Comparison of ENCODE assay signal across 13 cellular contexts in the genomic region with DNA sequence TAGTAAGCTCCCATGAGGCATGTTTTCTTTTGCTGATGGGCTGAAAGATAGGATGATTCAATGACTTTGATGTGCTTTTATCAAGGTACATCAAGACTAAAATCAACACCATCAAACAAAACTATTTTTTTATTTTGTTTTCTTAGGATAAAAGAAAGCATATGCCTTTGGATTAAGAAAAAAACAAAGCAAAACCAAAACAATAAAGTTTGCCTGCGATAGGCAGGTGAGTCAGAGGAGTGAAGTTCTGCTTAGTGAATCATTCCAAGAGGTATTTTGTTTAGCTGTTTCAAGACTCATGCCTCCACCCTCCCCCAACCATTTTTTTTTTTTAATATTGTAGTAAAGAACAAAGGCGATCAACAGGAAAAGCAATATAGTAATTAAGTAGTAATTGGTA.
DNase-seq lines count a peak whose midpoint lies in the region; ATAC-seq, FAIRE-seq and TF ChIP-seq lines count a peak whose summit lies in the region.
"Had no signal": no experiment of that assay in that cellular context is flagged by ENCODE, and none has a peak within 500 bp of the region (broad histone marks: within the 10 kb centered on the region; RNA-seq: fewer than 3 reads in every experiment).

No MANE protein-coding gene starts in this region.

- H2AFZ ChIP-seq in GM23248: peak overlapping the region; percentile 80

- no peak for FAIRE-seq in GM12891 (lab: Jason Lieb, UNC)
- FAIRE-seq: TTC549 had no signal

- no peaks in the 10 kb centered on the region for H3K9me3 ChIP-seq in GM23248 (ENCODE audit: low read depth)
- H3K9me3 ChIP-seq: testis had no signal

- H4K20me1 ChIP-seq in GM23248 (ENCODE audit: insufficient read depth): no peaks in the 10 kb centered on the region

- H3K27ac ChIP-seq in GM23248: peak overlapping the region; percentile 18; the same call in 1 of the 2 replicates
- H3K27ac ChIP-seq: testis had no signal

- no peaks in the 10 kb centered on the region for H3K9me2 ChIP-seq in GM23248 (ENCODE audit: insufficient read depth)

- no peak for TF ChIP-seq POLR2A in GM12891 (IDR thresholded peaks at IDR 0.05; ENCODE audit: low read depth, low read length)

- peak overlapping the region; percentile 59 for H3K9ac ChIP-seq in GM23248

- peak overlapping the region; percentile 61 for H3K4me3 ChIP-seq in GM23248
- peak overlapping the region; percentile 23 for H3K4me3 ChIP-seq in choroid plexus epithelial cell (ENCODE audit: low read depth, low read length)
- H3K4me3 ChIP-seq: testis had no signal

- 3 to 13% methylated on average over 2 of the region's 2 CpGs for WGBS in GM23248 (ENCODE audit: low coverage in 1 of 2, low lambda C conversion rate in 2 of 2, missing lambda C conversion rate in 2 of 2), 2 experiments

- DNase-seq in GM23248 (peak; percentile 74), NCI-H69 (lab: John Stamatoyannopoulos, UW) (peak; percentile 68), choroid plexus epithelial cell (ENCODE audit: low read depth) (peak; percentile 70), myocyte (ENCODE audit: low read depth) (peak; percentile 14), GM12891 (ENCODE audit: insufficient read length, low spot score) (no peak), activated gamma-delta T cell (lab: John Stamatoyannopoulos, UW) (no peak)
- DNase-seq: activated CD8-positive, alpha-beta memory T cell treated with anti-CD3 and anti-CD28 coated beads, Interleukin-2, amount 50 U/mL, for 48 hours; NCI-H2029; RPMI8226; testis had no signal

- ATAC-seq in HG02571 (IDR thresholded peaks at IDR 0.05; ENCODE audit: unreplicated experiment) (no peak), GM21526 (IDR thresholded peaks at IDR 0.05; ENCODE audit: low FRiP score, unreplicated experiment) (no peak)

- in situ Hi-C loops in GM23248 (cut with MboI): no loop called here

- H3K4me1 ChIP-seq in GM23248 (ENCODE audit: insufficient read depth): peaks cover 28% of the 10 kb centered on the region
- H3K4me1 ChIP-seq: testis had no signal

- H3K4me2 ChIP-seq in GM23248 (ENCODE audit: unreplicated experiment): peak overlapping the region; percentile 84

- no peaks in the 10 kb centered on the region for H3K79me2 ChIP-seq in GM23248 (ENCODE audit: insufficient read depth)

- H3K27me3 ChIP-seq in GM23248 (replicated peaks; ENCODE audit: insufficient read depth): no peaks in the 10 kb centered on the region
- H3K27me3 ChIP-seq: testis had no signal

- H3F3A ChIP-seq in GM23248 (ENCODE audit: insufficient read depth): no peaks in the 10 kb centered on the region

- TF ChIP-seq CTCF in choroid plexus epithelial cell (conservative IDR thresholded peaks at IDR 0.05; ENCODE audit: low read depth, low read length): no peak

- no peaks in the 10 kb centered on the region for H3K36me3 ChIP-seq in GM23248 (ENCODE audit: low read depth)

TF ChIP-seq in GM12891, 5 proteins besides CTCF, POLR2A, EP300 and RAD21:
- TF ChIP-seq POLR2AphosphoS5 (IDR thresholded peaks at IDR 0.05; ENCODE audit: low read depth, low read length): no peak
- no peak for TF ChIP-seq POU2F2 (IDR thresholded peaks at IDR 0.05; ENCODE audit: low read depth, low read length)
- no peak for TF ChIP-seq TAF1 (IDR thresholded peaks at IDR 0.05; ENCODE audit: low read depth, low read length)
- TF ChIP-seq PAX5 (IDR thresholded peaks at IDR 0.05; ENCODE audit: insufficient read depth, low read length, severe bottlenecking): no peak
- no peak for TF ChIP-seq SPI1 (IDR thresholded peaks at IDR 0.05; ENCODE audit: low read depth, low read length)

Comparison
In these comparisons a context has a peak if more than half of its experiments do, and no peak if none do; other contexts are left out.
1. DNase-seq: peak in GM23248 (single experiment), NCI-H69 (single experiment), choroid plexus epithelial cell (single experiment) and myocyte (single experiment); none in GM12891 (single experiment) and activated gamma-delta T cell (single experiment).